1 cellular context compared by ENCODE assay signal in genomic region chr2:234999740-235000425, GRCh38.
TF ChIP-seq lines count a peak whose summit lies in the region.

No MANE protein-coding gene starts in this region.

TF ChIP-seq in GM23338, 12 proteins besides CTCF, POLR2A, EP300 and RAD21 (continued from another document):
- no peak for TF ChIP-seq ZNF462 (CRISPR knock-in tag; IDR thresholded peaks at IDR 0.05)
- no peak for TF ChIP-seq REST (IDR thresholded peaks at IDR 0.05; ENCODE audit: unreplicated experiment)
- TF ChIP-seq CREB1 (CRISPR knock-in tag; IDR thresholded peaks at IDR 0.05; ENCODE audit: low read depth): no peak
- no peak for TF ChIP-seq ZNF114 (CRISPR knock-in tag; IDR thresholded peaks at IDR 0.05)
- no peak for TF ChIP-seq ETS1 (IDR thresholded peaks at IDR 0.05)
- no peak for TF ChIP-seq ZNF331 (CRISPR knock-in tag; IDR thresholded peaks at IDR 0.05; ENCODE audit: low read depth)
- no peak for TF ChIP-seq EZH2 (IDR thresholded peaks at IDR 0.05; ENCODE audit: low read depth, unreplicated experiment)
- TF ChIP-seq POLR2AphosphoS5 (IDR thresholded peaks at IDR 0.05; ENCODE audit: low read depth): no peak
- TF ChIP-seq JUNB (IDR thresholded peaks at IDR 0.05; ENCODE audit: unreplicated experiment): no peak
